In genomic region chr10:102402512-102402896, GRCh38 we compare ENCODE assay signal across 17 cellular contexts. TPM values are rescaled to one million over a fixed set of nuclear protein-coding genes. Genes with fewer than 3 reads are reported as not detected.
"Had no signal": no experiment of that assay in that cellular context is flagged by ENCODE, and none has a peak within 500 bp of the region (broad histone marks: within the 10 kb centered on the region; RNA-seq: fewer than 3 reads in every experiment).

No MANE protein-coding gene starts in this region.

- DNase-seq: activated CD4-positive, alpha-beta T cell treated with anti-CD3 and anti-CD28 coated beads for 36 hours; activated gamma-delta T cell; amygdala; central memory CD4-positive, alpha-beta T cell; glutamatergic neuron; retina; stimulated activated CD4-positive, alpha-beta T cell treated with anti-CD3 and anti-CD28 coated beads, Interleukin-4, amount 100 ng/mL, for 24 hours; stimulated activated naive CD8-positive, alpha-beta T cell treated with anti-CD3 and anti-CD28 coated beads, Interleukin-15, Interleukin-2, amounts not matched to agents 100 U/mL and 50 U/mL, for 24 hours had no signal

- H3K4me3 Mint-ChIP-seq: activated CD4-positive, alpha-beta T cell treated with anti-CD3 and anti-CD28 coated beads for 36 hours; brain; neural progenitor cell; T-helper 1 cell treated with Interleukin-12 subunit alpha and Interleukin-12 subunit beta and Interleukin-4 antibody, amounts not matched to agents 30 μg/mL and 1 μg/mL, for 36 hours had no signal

- H3K36me3 ChIP-seq: neural progenitor cell had no signal

- H3K9me3 ChIP-seq: suprapubic skin, upper lobe of left lung had no signal

- H3K9me3 Mint-ChIP-seq: activated naive CD4-positive, alpha-beta T cell treated with anti-CD3 and anti-CD28 coated beads, Interleukin-2, amount 50 U/mL, for 72 hours; brain; neural progenitor cell; T-helper 1 cell treated with Interleukin-12 subunit alpha and Interleukin-12 subunit beta and Interleukin-4 antibody, amounts not matched to agents 30 μg/mL and 1 μg/mL, for 36 hours had no signal

- H3K4me3 ChIP-seq: coronary artery, neural progenitor cell, suprapubic skin, upper lobe of left lung had no signal

- H3K4me1 ChIP-seq: neural progenitor cell had no signal

- H3K27me3 ChIP-seq: suprapubic skin had no signal

- H3K27ac Mint-ChIP-seq: activated CD4-positive, alpha-beta T cell treated with anti-CD3 and anti-CD28 coated beads for 36 hours; brain; neural progenitor cell; T-helper 1 cell treated with Interleukin-12 subunit alpha and Interleukin-12 subunit beta and Interleukin-4 antibody, amounts not matched to agents 30 μg/mL and 1 μg/mL, for 36 hours had no signal

- ATAC-seq: activated CD4-positive, alpha-beta T cell treated with anti-CD3 and anti-CD28 coated beads for 36 hours; activated naive CD4-positive, alpha-beta T cell treated with anti-CD3 and anti-CD28 coated beads, Interleukin-2, amount 50 U/mL, for 72 hours; stimulated activated naive CD8-positive, alpha-beta T cell treated with anti-CD3 and anti-CD28 coated beads, Interleukin-15, Interleukin-2, amounts not matched to agents 100 U/mL and 50 U/mL, for 24 hours had no signal

- H3K27me3 Mint-ChIP-seq: activated CD4-positive, alpha-beta T cell treated with anti-CD3 and anti-CD28 coated beads for 36 hours; brain had no signal

- H3K27ac ChIP-seq: coronary artery, neural progenitor cell, parathyroid adenoma, suprapubic skin, upper lobe of left lung had no signal

RNA-seq across cellular contexts. Expression of gene PSD, which starts 16.1 kb away (rescaled TPM):
- total RNA-seq: mesenteric fat pad had no signal
